In genomic region chr20:56440346-56441007, GRCh38 we compare ENCODE assay signal across 1 cellular context.
TF ChIP-seq lines count a peak whose summit lies in the region.

No MANE protein-coding gene starts in this region.

TF ChIP-seq in GM12878, 131 proteins besides CTCF, POLR2A, EP300 and RAD21 (continued from another document):
- TF ChIP-seq BCL11A (IDR thresholded peaks at IDR 0.05; ENCODE audit: low read depth, low read length) (peak; percentile 71), MEF2B (IDR thresholded peaks at IDR 0.05; ENCODE audit: partially characterized antibody, poor library complexity, severe bottlenecking) (peak; percentile 71), RUNX3 (IDR thresholded peaks at IDR 0.05; ENCODE audit: low read length) (peak; percentile 98), ZNF274 (IDR thresholded peaks at IDR 0.05; ENCODE audit: insufficient read depth, insufficient read length) (no peak), NRF1 (conservative IDR thresholded peaks at IDR 0.05; ENCODE audit: low read depth, low read length) (no peak), ATF7 (IDR thresholded peaks at IDR 0.05; ENCODE audit: low read depth) (no peak), MYB (IDR thresholded peaks at IDR 0.05; ENCODE audit: borderline replicate concordance, low read depth, low read length) (no peak), BRCA1 (IDR thresholded peaks at IDR 0.05; ENCODE audit: low read depth, low read length) (no peak), PKNOX1 (IDR thresholded peaks at IDR 0.05) (peak; percentile 48; the same call in 1 of the 2 replicates), BMI1 (IDR thresholded peaks at IDR 0.05; ENCODE audit: borderline replicate concordance) (no peak), HDGF (IDR thresholded peaks at IDR 0.05) (no peak), EED (IDR thresholded peaks at IDR 0.05; ENCODE audit: low read depth) (peak; percentile 68), SP1 (IDR thresholded peaks at IDR 0.05; ENCODE audit: low read depth, low read length) (peak; percentile 14), ASH2L (IDR thresholded peaks at IDR 0.05; ENCODE audit: borderline replicate concordance, low read depth) (no peak), SMAD1 (IDR thresholded peaks at IDR 0.05; ENCODE audit: low read depth, partially characterized antibody) (no peak), PAX5 (IDR thresholded peaks at IDR 0.05; ENCODE audit: borderline replicate concordance, low read depth, low read length) (peak; percentile 48; the same call in 1 of the 2 replicates), YY1 (IDR thresholded peaks at IDR 0.05; ENCODE audit: low read depth, low read length) (0 out of 2 replicates have a peak, but pooled peaks have one; percentile 16), DPF2 (IDR thresholded peaks at IDR 0.05) (peak; percentile 53), ZNF24 (IDR thresholded peaks at IDR 0.05) (no peak), E4F1 (IDR thresholded peaks at IDR 0.05; ENCODE audit: borderline replicate concordance, partially characterized antibody) (no peak), TCF7 (IDR thresholded peaks at IDR 0.05; ENCODE audit: borderline replicate concordance) (no peak), REST (IDR thresholded peaks at IDR 0.05; ENCODE audit: low read depth, low read length) (no peak), JUND (IDR thresholded peaks at IDR 0.05; ENCODE audit: low read depth, low read length) (no peak), BHLHE40 (IDR thresholded peaks at IDR 0.05; ENCODE audit: borderline replicate concordance in 1 of 2, low read depth in 2 of 2, low read length in 1 of 2) (peak; percentile 66 to 69), CHD1 (IDR thresholded peaks at IDR 0.05; ENCODE audit: low read depth, low read length) (no peak), TAF1 (IDR thresholded peaks at IDR 0.05; ENCODE audit: borderline replicate concordance, low read depth, low read length) (no peak), BACH1 (IDR thresholded peaks at IDR 0.05; ENCODE audit: borderline replicate concordance) (no peak), SMARCA5 (IDR thresholded peaks at IDR 0.05) (no peak), MTA2 (IDR thresholded peaks at IDR 0.05; ENCODE audit: low read depth) (peak; percentile 57), PAX8 (IDR thresholded peaks at IDR 0.05) (no peak), CHD2 (IDR thresholded peaks at IDR 0.05; ENCODE audit: borderline replicate concordance, low read depth, low read length) (no peak)
- TF ChIP-seq, protein P1, sequence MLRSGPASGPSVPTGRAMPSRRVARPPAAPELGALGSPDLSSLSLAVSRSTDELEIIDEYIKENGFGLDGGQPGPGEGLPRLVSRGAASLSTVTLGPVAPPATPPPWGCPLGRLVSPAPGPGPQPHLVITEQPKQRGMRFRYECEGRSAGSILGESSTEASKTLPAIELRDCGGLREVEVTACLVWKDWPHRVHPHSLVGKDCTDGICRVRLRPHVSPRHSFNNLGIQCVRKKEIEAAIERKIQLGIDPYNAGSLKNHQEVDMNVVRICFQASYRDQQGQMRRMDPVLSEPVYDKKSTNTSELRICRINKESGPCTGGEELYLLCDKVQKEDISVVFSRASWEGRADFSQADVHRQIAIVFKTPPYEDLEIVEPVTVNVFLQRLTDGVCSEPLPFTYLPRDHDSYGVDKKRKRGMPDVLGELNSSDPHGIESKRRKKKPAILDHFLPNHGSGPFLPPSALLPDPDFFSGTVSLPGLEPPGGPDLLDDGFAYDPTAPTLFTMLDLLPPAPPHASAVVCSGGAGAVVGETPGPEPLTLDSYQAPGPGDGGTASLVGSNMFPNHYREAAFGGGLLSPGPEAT (IDR thresholded peaks at IDR 0.05; ENCODE audit: low read depth): peak; percentile 89
- TF ChIP-seq, protein P2, sequence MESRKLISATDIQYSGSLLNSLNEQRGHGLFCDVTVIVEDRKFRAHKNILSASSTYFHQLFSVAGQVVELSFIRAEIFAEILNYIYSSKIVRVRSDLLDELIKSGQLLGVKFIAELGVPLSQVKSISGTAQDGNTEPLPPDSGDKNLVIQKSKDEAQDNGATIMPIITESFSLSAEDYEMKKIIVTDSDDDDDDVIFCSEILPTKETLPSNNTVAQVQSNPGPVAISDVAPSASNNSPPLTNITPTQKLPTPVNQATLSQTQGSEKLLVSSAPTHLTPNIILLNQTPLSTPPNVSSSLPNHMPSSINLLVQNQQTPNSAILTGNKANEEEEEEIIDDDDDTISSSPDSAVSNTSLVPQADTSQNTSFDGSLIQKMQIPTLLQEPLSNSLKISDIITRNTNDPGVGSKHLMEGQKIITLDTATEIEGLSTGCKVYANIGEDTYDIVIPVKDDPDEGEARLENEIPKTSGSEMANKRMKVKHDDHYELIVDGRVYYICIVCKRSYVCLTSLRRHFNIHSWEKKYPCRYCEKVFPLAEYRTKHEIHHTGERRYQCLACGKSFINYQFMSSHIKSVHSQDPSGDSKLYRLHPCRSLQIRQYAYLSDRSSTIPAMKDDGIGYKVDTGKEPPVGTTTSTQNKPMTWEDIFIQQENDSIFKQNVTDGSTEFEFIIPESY (IDR thresholded peaks at IDR 0.05): no peak
- TF ChIP-seq, protein P3, sequence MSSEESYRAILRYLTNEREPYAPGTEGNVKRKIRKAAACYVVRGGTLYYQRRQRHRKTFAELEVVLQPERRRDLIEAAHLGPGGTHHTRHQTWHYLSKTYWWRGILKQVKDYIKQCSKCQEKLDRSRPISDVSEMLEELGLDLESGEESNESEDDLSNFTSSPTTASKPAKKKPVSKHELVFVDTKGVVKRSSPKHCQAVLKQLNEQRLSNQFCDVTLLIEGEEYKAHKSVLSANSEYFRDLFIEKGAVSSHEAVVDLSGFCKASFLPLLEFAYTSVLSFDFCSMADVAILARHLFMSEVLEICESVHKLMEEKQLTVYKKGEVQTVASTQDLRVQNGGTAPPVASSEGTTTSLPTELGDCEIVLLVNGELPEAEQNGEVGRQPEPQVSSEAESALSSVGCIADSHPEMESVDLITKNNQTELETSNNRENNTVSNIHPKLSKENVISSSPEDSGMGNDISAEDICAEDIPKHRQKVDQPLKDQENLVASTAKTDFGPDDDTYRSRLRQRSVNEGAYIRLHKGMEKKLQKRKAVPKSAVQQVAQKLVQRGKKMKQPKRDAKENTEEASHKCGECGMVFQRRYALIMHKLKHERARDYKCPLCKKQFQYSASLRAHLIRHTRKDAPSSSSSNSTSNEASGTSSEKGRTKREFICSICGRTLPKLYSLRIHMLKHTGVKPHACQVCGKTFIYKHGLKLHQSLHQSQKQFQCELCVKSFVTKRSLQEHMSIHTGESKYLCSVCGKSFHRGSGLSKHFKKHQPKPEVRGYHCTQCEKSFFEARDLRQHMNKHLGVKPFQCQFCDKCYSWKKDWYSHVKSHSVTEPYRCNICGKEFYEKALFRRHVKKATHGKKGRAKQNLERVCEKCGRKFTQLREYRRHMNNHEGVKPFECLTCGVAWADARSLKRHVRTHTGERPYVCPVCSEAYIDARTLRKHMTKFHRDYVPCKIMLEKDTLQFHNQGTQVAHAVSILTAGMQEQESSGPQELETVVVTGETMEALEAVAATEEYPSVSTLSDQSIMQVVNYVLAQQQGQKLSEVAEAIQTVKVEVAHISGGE (CRISPR knock-in tag; IDR thresholded peaks at IDR 0.05): no peak
- TF ChIP-seq, protein P4, sequence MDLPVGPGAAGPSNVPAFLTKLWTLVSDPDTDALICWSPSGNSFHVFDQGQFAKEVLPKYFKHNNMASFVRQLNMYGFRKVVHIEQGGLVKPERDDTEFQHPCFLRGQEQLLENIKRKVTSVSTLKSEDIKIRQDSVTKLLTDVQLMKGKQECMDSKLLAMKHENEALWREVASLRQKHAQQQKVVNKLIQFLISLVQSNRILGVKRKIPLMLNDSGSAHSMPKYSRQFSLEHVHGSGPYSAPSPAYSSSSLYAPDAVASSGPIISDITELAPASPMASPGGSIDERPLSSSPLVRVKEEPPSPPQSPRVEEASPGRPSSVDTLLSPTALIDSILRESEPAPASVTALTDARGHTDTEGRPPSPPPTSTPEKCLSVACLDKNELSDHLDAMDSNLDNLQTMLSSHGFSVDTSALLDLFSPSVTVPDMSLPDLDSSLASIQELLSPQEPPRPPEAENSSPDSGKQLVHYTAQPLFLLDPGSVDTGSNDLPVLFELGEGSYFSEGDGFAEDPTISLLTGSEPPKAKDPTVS (IDR thresholded peaks at IDR 0.05; ENCODE audit: low read depth, low read length): no peak
- TF ChIP-seq, protein P5, sequence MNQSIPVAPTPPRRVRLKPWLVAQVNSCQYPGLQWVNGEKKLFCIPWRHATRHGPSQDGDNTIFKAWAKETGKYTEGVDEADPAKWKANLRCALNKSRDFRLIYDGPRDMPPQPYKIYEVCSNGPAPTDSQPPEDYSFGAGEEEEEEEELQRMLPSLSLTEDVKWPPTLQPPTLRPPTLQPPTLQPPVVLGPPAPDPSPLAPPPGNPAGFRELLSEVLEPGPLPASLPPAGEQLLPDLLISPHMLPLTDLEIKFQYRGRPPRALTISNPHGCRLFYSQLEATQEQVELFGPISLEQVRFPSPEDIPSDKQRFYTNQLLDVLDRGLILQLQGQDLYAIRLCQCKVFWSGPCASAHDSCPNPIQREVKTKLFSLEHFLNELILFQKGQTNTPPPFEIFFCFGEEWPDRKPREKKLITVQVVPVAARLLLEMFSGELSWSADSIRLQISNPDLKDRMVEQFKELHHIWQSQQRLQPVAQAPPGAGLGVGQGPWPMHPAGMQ (IDR thresholded peaks at IDR 0.05; ENCODE audit: borderline replicate concordance): no peak
- TF ChIP-seq, protein P6, sequence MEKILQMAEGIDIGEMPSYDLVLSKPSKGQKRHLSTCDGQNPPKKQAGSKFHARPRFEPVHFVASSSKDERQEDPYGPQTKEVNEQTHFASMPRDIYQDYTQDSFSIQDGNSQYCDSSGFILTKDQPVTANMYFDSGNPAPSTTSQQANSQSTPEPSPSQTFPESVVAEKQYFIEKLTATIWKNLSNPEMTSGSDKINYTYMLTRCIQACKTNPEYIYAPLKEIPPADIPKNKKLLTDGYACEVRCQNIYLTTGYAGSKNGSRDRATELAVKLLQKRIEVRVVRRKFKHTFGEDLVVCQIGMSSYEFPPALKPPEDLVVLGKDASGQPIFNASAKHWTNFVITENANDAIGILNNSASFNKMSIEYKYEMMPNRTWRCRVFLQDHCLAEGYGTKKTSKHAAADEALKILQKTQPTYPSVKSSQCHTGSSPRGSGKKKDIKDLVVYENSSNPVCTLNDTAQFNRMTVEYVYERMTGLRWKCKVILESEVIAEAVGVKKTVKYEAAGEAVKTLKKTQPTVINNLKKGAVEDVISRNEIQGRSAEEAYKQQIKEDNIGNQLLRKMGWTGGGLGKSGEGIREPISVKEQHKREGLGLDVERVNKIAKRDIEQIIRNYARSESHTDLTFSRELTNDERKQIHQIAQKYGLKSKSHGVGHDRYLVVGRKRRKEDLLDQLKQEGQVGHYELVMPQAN (conservative IDR thresholded peaks at IDR 0.05): no peak
- TF ChIP-seq, protein P7, sequence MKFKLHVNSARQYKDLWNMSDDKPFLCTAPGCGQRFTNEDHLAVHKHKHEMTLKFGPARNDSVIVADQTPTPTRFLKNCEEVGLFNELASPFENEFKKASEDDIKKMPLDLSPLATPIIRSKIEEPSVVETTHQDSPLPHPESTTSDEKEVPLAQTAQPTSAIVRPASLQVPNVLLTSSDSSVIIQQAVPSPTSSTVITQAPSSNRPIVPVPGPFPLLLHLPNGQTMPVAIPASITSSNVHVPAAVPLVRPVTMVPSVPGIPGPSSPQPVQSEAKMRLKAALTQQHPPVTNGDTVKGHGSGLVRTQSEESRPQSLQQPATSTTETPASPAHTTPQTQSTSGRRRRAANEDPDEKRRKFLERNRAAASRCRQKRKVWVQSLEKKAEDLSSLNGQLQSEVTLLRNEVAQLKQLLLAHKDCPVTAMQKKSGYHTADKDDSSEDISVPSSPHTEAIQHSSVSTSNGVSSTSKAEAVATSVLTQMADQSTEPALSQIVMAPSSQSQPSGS (IDR thresholded peaks at IDR 0.05; ENCODE audit: low read length): peak; percentile 52; the same call in 1 of the 2 replicates
TF ChIP-seq in GM12878: peak in this region for 26.
